In the genomic region with DNA sequence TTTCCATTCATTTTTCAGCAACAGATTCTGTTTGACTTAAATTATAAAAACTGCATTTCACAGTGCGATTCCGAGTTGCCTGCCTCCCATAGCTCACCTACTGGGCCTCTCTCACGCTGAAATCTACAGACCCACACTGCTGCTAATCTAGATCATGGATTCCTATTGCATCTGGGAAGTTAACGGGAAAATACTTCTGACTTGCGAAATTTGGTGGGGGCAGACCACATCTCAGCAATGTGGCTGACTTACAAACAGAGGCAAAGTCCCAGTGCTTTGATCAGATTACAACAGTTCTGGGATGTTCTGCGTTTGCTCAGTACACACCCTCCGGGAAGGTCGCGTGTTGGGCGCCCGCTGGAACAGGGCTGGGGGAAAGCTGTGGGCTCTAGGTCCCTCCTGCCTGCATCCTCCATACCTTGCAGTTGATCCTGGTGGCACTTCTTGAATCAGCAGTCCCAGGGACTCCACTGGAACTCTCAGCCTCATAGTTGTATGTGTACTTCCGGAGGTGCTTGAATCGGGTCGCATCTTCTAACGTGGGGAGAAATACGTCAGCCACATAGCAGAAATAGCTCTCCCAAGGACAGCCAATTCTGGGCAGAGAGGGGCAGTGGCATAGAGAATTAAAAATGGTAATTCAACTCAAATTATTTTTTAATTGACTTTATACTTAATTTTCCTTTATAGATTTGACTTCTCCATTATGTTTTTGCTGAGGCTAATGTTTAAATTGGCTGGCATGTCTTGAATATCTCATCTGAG, we compare ENCODE assay signal across 21 cellular contexts. TPM values are rescaled to one million over a fixed set of nuclear protein-coding genes. Genes with fewer than 3 reads are reported as not detected.
DNase-seq lines count a peak whose midpoint lies in the region; ATAC-seq and TF ChIP-seq lines count a peak whose summit lies in the region.
"Had no signal": no experiment of that assay in that cellular context is flagged by ENCODE, and none has a peak within 500 bp of the region (broad histone marks: within the 10 kb centered on the region; RNA-seq: fewer than 3 reads in every experiment).

No MANE protein-coding gene starts in this region.

- H3K4me3 ChIP-seq in IMR-90 (ENCODE audit: insufficient read depth, low read depth, low read length) (no peak overlapping the region), fibroblast of mammary gland (ENCODE audit: control insufficient read depth, low read depth, low read length) (no peak overlapping the region), lower leg skin (ENCODE audit: low read depth, poor library complexity, severe bottlenecking) (no peak overlapping the region)
- H3K4me3 ChIP-seq: lower lobe of right lung, thyroid gland had no signal

- TF ChIP-seq POLR2A in IMR-90 (IDR thresholded peaks at IDR 0.05; ENCODE audit: low read depth, low read length), result no peak
- no peak for TF ChIP-seq POLR2A in lower leg skin (IDR thresholded peaks at IDR 0.05)

- no peak for DNase-seq in IMR-90
- DNase-seq in fibroblast of mammary gland (ENCODE audit: low read depth), result peak; percentile 9
- DNase-seq in iris pigment epithelial cell (ENCODE audit: low read depth), result peak; percentile 28
- DNase-seq in type B pancreatic cell (ENCODE audit: extremely low spot score, unreplicated experiment), result no peak
- no peak for DNase-seq in lower leg skin (ENCODE audit: low spot score in 2 of 2)
- DNase-seq in NCI-H524 treated with DMSO at 0.1 percent for 48 hours (lab: John Stamatoyannopoulos, UW), result no peak
- DNase-seq in NCI-H526 treated with DMSO at 0.1 percent for 48 hours (lab: John Stamatoyannopoulos, UW), result no peak

- no peak overlapping the region for H3K18ac ChIP-seq in IMR-90 (ENCODE audit: low read depth, low read length)

- H3K79me1 ChIP-seq in IMR-90 (ENCODE audit: low read depth in 1 of 2, low read length in 2 of 2), result no peaks in the 10 kb centered on the region

- H3K9me3 Mint-ChIP-seq in type B pancreatic cell, result no peaks in the 10 kb centered on the region
- H3K9me3 Mint-ChIP-seq: activated T-helper 17 cell treated with anti-CD3 and anti-CD28 coated beads, Interleukin-2, amount 50 U/mL, for 72 hours; effector memory CD8-positive, alpha-beta T cell; IgD-negative memory B cell; neural crest cell; stimulated activated naive CD8-positive, alpha-beta T cell treated with anti-CD3 and anti-CD28 coated beads, Interleukin-15, Interleukin-2, amounts not matched to agents 100 ng/mL and 50 ng/mL, for 24 hours had no signal

- peaks cover 2% of the 10 kb centered on the region; the same call in 1 of the 2 replicates for H3K27me3 ChIP-seq in IMR-90 (ENCODE audit: control insufficient read depth, insufficient read depth, low read length)
- H3K27me3 ChIP-seq: thyroid gland had no signal

- H3K36me3 Mint-ChIP-seq in type B pancreatic cell, result no peaks in the 10 kb centered on the region
- H3K36me3 Mint-ChIP-seq: activated naive CD8-positive, alpha-beta T cell; IgD-negative memory B cell had no signal

- no peaks in the 10 kb centered on the region for H3K9me1 ChIP-seq in IMR-90 (ENCODE audit: insufficient read depth, low read length)

- H2BK20ac ChIP-seq in IMR-90 (ENCODE audit: low read depth, low read length), result no peak overlapping the region

- no peak overlapping the region for H2AK9ac ChIP-seq in IMR-90 (replicated peaks; ENCODE audit: low read depth, low read length, poor library complexity)

- no peak for TF ChIP-seq RAD21 in IMR-90 (IDR thresholded peaks at IDR 0.05; ENCODE audit: low read length)

- WGBS in IMR-90 (ENCODE audit: extremely low coverage in 2 of 2, insufficient read length in 1 of 2), 2 experiments, result 45% methylated on average over 4 of the region's 16 CpGs; no CpG with 5 or more reads in 1 of the 2 experiments
- 79 to 82% methylated on average over 16 of the region's 16 CpGs for WGBS in lower leg skin, 2 donors

- peaks cover 52% of the 10 kb centered on the region for H3K27me3 Mint-ChIP-seq in type B pancreatic cell

- no peak overlapping the region for H2BK120ac ChIP-seq in IMR-90 (ENCODE audit: low read depth, low read length)

- no peaks in the 10 kb centered on the region for H4K20me1 ChIP-seq in IMR-90 (ENCODE audit: insufficient read depth, low read length)

- CTCF ChIA-PET in IMR-90 (lab: Yijun Ruan, JAX), result interaction anchor here (1.0 to 1.8 kb wide), 4 partner anchors 12 to 123 kb away, joined by 3 to 6 read pairs (median 3); no protein-coding TSS in a partner anchor

- intact Hi-C loops in IMR-90 (cut with micrococcal nuclease), result loop anchor here (2.0 to 10.0 kb wide), 4 partner anchors 273 to 1815 kb away; no protein-coding TSS in a partner anchor
- intact Hi-C loops in lower leg skin (cut with DNase I; ENCODE audit: low total_unique reads), result loop anchor here (10.0 kb wide), 1 partner anchor 73 kb away; no protein-coding TSS in a partner anchor

- H2BK15ac ChIP-seq in IMR-90 (ENCODE audit: low read depth, low read length), result no peak overlapping the region

- no peak overlapping the region for H3K56ac ChIP-seq in IMR-90 (ENCODE audit: extremely low read depth, insufficient read depth, low read length)

- ATAC-seq in IMR-90 (ENCODE audit: low read depth) (no peak), GM18519 (IDR thresholded peaks at IDR 0.05; ENCODE audit: low FRiP score, unreplicated experiment) (no peak)

- H2AFZ ChIP-seq in IMR-90 (replicated peaks; ENCODE audit: low read length, poor library complexity), result peak overlapping the region; percentile 44

- in situ Hi-C loops in IMR-90 (cut with MboI; ENCODE audit: low sequenced_read_pairs), result no loop called here

- no peak for TF ChIP-seq CTCF in IMR-90 (conservative IDR thresholded peaks at IDR 0.05; ENCODE audit: low read depth, low read length)
- no peak for TF ChIP-seq CTCF in fibroblast of mammary gland (conservative IDR thresholded peaks at IDR 0.05; ENCODE audit: control insufficient read depth, insufficient read depth, low read depth, low read length)
- TF ChIP-seq CTCF in type B pancreatic cell (conservative IDR thresholded peaks at IDR 0.05), result no peak
- TF ChIP-seq CTCF in lower leg skin (IDR thresholded peaks at IDR 0.05), result no peak

- no peaks in the 10 kb centered on the region for H3K36me3 ChIP-seq in IMR-90 (ENCODE audit: control insufficient read depth, insufficient read depth, low read length)
- H3K36me3 ChIP-seq: lower lobe of right lung, thyroid gland had no signal

- no peak overlapping the region for H3K9ac ChIP-seq in IMR-90 (ENCODE audit: low read depth, low read length)

- H4K8ac ChIP-seq in IMR-90 (ENCODE audit: low read depth in 2 of 2, low read length in 2 of 2), result no peak overlapping the region

- H3K4me1 Mint-ChIP-seq in type B pancreatic cell (ENCODE audit: unreplicated experiment), result peaks cover 5% of the 10 kb centered on the region

- no peaks in the 10 kb centered on the region for H3K9me3 ChIP-seq in IMR-90 (ENCODE audit: control insufficient read depth, insufficient read depth, low read length)
- H3K9me3 ChIP-seq: lower lobe of right lung, thyroid gland had no signal

- POLR2A ChIA-PET in IMR-90 (lab: Charles Lee; ENCODE audit: unreplicated experiment), result no interaction called here

- no peak overlapping the region for H3K14ac ChIP-seq in IMR-90 (replicated peaks; ENCODE audit: low read depth, low read length)

- no peak overlapping the region for H3K23ac ChIP-seq in IMR-90 (ENCODE audit: low read depth, low read length)

- H3K4me3 Mint-ChIP-seq in type B pancreatic cell, result peak overlapping the region; percentile 30
- H3K4me3 Mint-ChIP-seq: stimulated activated naive CD8-positive, alpha-beta T cell treated with anti-CD3 and anti-CD28 coated beads, Interleukin-15, Interleukin-2, amounts not matched to agents 100 ng/mL and 50 ng/mL, for 24 hours had no signal

- H3K4me2 ChIP-seq in IMR-90 (ENCODE audit: low read depth, low read length), result no peak overlapping the region

- no peak overlapping the region for H2AK5ac ChIP-seq in IMR-90 (ENCODE audit: low read depth, low read length)

- H3K4me1 ChIP-seq in IMR-90 (ENCODE audit: control insufficient read depth, insufficient read depth, low read length), result no peaks in the 10 kb centered on the region

- dilution Hi-C loops in IMR-90 (cut with HindIII; ENCODE audit: low sequenced_read_pairs, unreplicated experiment), result no loop called here

- H3K27ac Mint-ChIP-seq in type B pancreatic cell, result no peak overlapping the region
- H3K27ac Mint-ChIP-seq: activated naive CD8-positive, alpha-beta T cell; activated T-helper 17 cell treated with anti-CD3 and anti-CD28 coated beads, Interleukin-2, amount 50 U/mL, for 72 hours; effector memory CD8-positive, alpha-beta T cell; IgD-negative memory B cell; stimulated activated naive CD8-positive, alpha-beta T cell treated with anti-CD3 and anti-CD28 coated beads, Interleukin-15, Interleukin-2, amounts not matched to agents 100 ng/mL and 50 ng/mL, for 24 hours had no signal

- no peak overlapping the region for H4K91ac ChIP-seq in IMR-90 (ENCODE audit: insufficient read depth, low read depth, low read length)

- no peak overlapping the region for H3K4ac ChIP-seq in IMR-90 (ENCODE audit: low read depth, low read length)

- no TSS peak for BruUV-seq in IMR-90 (replicated peaks; lab: Mats Ljungman, UMichigan)

- H2BK5ac ChIP-seq in IMR-90 (ENCODE audit: low read depth, low read length, poor library complexity, severe bottlenecking), result no peak overlapping the region

- no peak overlapping the region for H3K27ac ChIP-seq in IMR-90 (ENCODE audit: insufficient read depth, low read length)
- H3K27ac ChIP-seq: HL-60, lower lobe of right lung, thyroid gland, VCaP had no signal

- no peak overlapping the region for H4K5ac ChIP-seq in IMR-90 (ENCODE audit: low read depth, low read length)

TF ChIP-seq in IMR-90, 13 proteins besides CTCF, POLR2A, EP300 and RAD21:
- TF ChIP-seq CHD1 (IDR thresholded peaks at IDR 0.05; ENCODE audit: low read depth, low read length), result no peak
- TF ChIP-seq NFE2L2 (IDR thresholded peaks at IDR 0.05; ENCODE audit: low read depth, low read length), result no peak
- no peak for TF ChIP-seq RFX5 (IDR thresholded peaks at IDR 0.05; ENCODE audit: low read depth, low read length)
- TF ChIP-seq FOS (IDR thresholded peaks at IDR 0.05; ENCODE audit: low read depth, low read length), result no peak
- no peak for TF ChIP-seq MAZ (IDR thresholded peaks at IDR 0.05; ENCODE audit: borderline replicate concordance, low read depth, low read length)
TF ChIP-seq in IMR-90: peak in this region for 0.

RNA-seq across cellular contexts. Expression of a gene that starts 1.7 kb away (rescaled TPM):
- under 0.01 TPM in 2 replicates for total RNA-seq in IMR-90 (2012; rRNA removed)
- not detected in 2 replicates for polyA plus RNA-seq in IMR-90 (2012; rRNA removed)
- polyA plus RNA-seq in IMR-90 (2012; cell fraction: cytosol; rRNA removed), result not detected in 2 replicates
- polyA plus RNA-seq in IMR-90 (2012; cell fraction: nucleus; rRNA removed; ENCODE audit: low replicate concordance), result not detected in 2 replicates
- 19.6 and 70.3 TPM in 2 replicates for total RNA-seq in type B pancreatic cell (ENCODE audit: low replicate concordance)
- total RNA-seq in lower leg skin, result 1 to 10 TPM; 2.2 to 3.2 (median 2.3) TPM
- total RNA-seq: activated T-helper 17 cell treated with anti-CD3 and anti-CD28 coated beads, Interleukin-2, amount 50 U/mL, for 72 hours; Daoy; NCI-H460; SK-MEL-5 had no signal
- polyA plus RNA-seq: IgD-negative memory B cell had no signal

Comparison
In these comparisons a context has a peak if more than half of its experiments do, and no peak if none do; other contexts are left out.
1. DNase-seq: peak in fibroblast of mammary gland (single experiment) and iris pigment epithelial cell (single experiment); none in IMR-90 (single experiment), type B pancreatic cell (single experiment), lower leg skin (0 of 2), NCI-H524 treated with DMSO at 0.1 percent for 48 hours (single experiment) and NCI-H526 treated with DMSO at 0.1 percent for 48 hours (single experiment).